ENCODE assay signal across 8 cellular contexts in genomic region chr5:17772232-17772631, GRCh38.
"Had no signal": no experiment of that assay in that cellular context is flagged by ENCODE, and none has a peak within 500 bp of the region (broad histone marks: within the 10 kb centered on the region; RNA-seq: fewer than 3 reads in every experiment).

No MANE protein-coding gene starts in this region.

- H3K9me3 ChIP-seq: HAP-1 had no signal

- H3K9me3 Mint-ChIP-seq: HFFc6 had no signal

- ATAC-seq: HCT116 had no signal

- H3K4me3 ChIP-seq: GM23248, HAP-1 had no signal

- H3K36me3 ChIP-seq: HAP-1 had no signal

- H3K27ac ChIP-seq: GM23248, HL-60 had no signal

- H3K4me3 Mint-ChIP-seq: HFFc6 had no signal

- H3K9ac ChIP-seq: GM23248 had no signal

- H2AFZ ChIP-seq: GM23248 had no signal

- H3K27ac Mint-ChIP-seq: HFFc6 had no signal

- H3K4me1 ChIP-seq: HAP-1 had no signal

- DNase-seq: GM23248, GOT3, H7, HFFc6, IMR-90 had no signal
